In genomic region chr9:26727471-26727870, GRCh38 we compare ENCODE assay signal across 2 cellular contexts.
TF ChIP-seq lines count a peak whose summit lies in the region.

No MANE protein-coding gene starts in this region.

TF ChIP-seq in GM12878, 131 proteins besides CTCF, POLR2A, EP300 and RAD21:
- TF ChIP-seq HDAC6 (IDR thresholded peaks at IDR 0.05; ENCODE audit: unreplicated experiment) (no peak), MTA2 (IDR thresholded peaks at IDR 0.05; ENCODE audit: low read depth) (0 out of 2 replicates have a peak, but pooled peaks have one; percentile 16), ZBED1 (IDR thresholded peaks at IDR 0.05; ENCODE audit: borderline replicate concordance) (no peak), ATF7 (IDR thresholded peaks at IDR 0.05; ENCODE audit: low read depth) (peak; percentile 50; the same call in 1 of the 2 replicates), ZSCAN29 (IDR thresholded peaks at IDR 0.05) (peak; percentile 52; the same call in 1 of the 2 replicates)
TF ChIP-seq in GM12878: peak in this region for 3.

TF ChIP-seq in SK-N-SH, 30 proteins besides CTCF, POLR2A, EP300 and RAD21:
- TF ChIP-seq YY1 (IDR thresholded peaks at IDR 0.05; ENCODE audit: low read depth) (no peak), MEF2A (IDR thresholded peaks at IDR 0.05; ENCODE audit: borderline replicate concordance, low read depth) (no peak), NRF1 (IDR thresholded peaks at IDR 0.05; ENCODE audit: low read depth, low read length) (no peak), POLR2AphosphoS5 (IDR thresholded peaks at IDR 0.05; ENCODE audit: low read depth, low read length) (no peak), JUND (IDR thresholded peaks at IDR 0.05) (no peak)
